ENCODE assay signal across 11 cellular contexts in the genomic region with DNA sequence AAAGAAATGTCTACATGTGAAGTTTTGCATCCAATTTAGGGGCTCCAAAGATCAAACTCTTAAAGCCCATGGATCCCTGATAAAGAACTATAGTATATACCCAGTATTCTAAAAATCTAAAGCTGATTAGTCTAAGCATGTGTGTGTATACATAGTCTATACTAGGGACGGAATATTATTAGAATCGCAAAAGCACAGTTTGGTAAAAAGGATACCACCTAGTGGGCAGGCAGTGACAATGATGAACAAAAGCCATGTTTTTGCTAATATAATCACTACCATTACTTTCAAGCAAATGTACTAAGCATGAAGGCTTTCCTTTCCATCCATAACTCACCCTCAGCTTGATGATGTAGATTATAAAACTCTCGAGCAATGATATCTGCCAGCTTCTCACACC. TPM values are rescaled to one million over a fixed set of nuclear protein-coding genes. Genes with fewer than 3 reads are reported as not detected.
A peak's percentile ranks its signal among the peaks of the same experiment; 100 is the strongest.
DNase-seq lines count a peak whose midpoint lies in the region; ATAC-seq, FAIRE-seq and TF ChIP-seq lines count a peak whose summit lies in the region.
"Had no signal": no experiment of that assay in that cellular context is flagged by ENCODE, and none has a peak within 500 bp of the region (broad histone marks: within the 10 kb centered on the region; RNA-seq: fewer than 3 reads in every experiment).

No MANE protein-coding gene starts in this region.

- CTCF ChIA-PET in A549 (lab: Yijun Ruan, JAX) = interaction anchor here (0.7 to 1.2 kb wide), 4 partner anchors 16 to 968 kb away, joined by 3 to 4 read pairs (median 4); partner anchors contain the start of gene POLQ

- H3K4me1 Mint-ChIP-seq in naive thymus-derived CD8-positive, alpha-beta T cell = no peaks in the 10 kb centered on the region

- H3K4me3 ChIP-seq in A549 (no peak overlapping the region), fibroblast of the aortic adventitia (ENCODE audit: low read depth, low read length) (no peak overlapping the region)

- no peaks in the 10 kb centered on the region for H3K36me3 Mint-ChIP-seq in naive thymus-derived CD8-positive, alpha-beta T cell

- no peak for TF ChIP-seq POLR2A in A549 (IDR thresholded peaks at IDR 0.05; ENCODE audit: low read length)

- FAIRE-seq in A549 (lab: Jason Lieb, UNC) = no peak

- no peaks in the 10 kb centered on the region for H3K9me3 ChIP-seq in A549

- no peak overlapping the region for H3K27ac ChIP-seq in A549
- H3K27ac ChIP-seq in substantia nigra (ENCODE audit: low read depth, low read length, poor library complexity, severe bottlenecking) = no peak overlapping the region
- H3K27ac ChIP-seq: epithelial cell of prostate had no signal

- H3K4me2 ChIP-seq in A549 = no peak overlapping the region

- 82% methylated on average over 3 of the region's 3 CpGs for WGBS in A549 (ENCODE audit: missing lambda C conversion rate)

- H3K27ac Mint-ChIP-seq in naive thymus-derived CD8-positive, alpha-beta T cell = no peak overlapping the region
- H3K27ac Mint-ChIP-seq: activated T-helper 1 cell treated with anti-CD3 and anti-CD28 coated beads, Interleukin-12 subunit alpha, Interleukin-12 subunit beta, Interleukin-2, Interleukin-4 antibody, amounts not matched to agents 30 ng/mL and 10 ng/mL and 1 ng/mL, durations not matched to agents 14 hours and 24 hours and 36 hours had no signal

- H3K9me3 Mint-ChIP-seq in naive thymus-derived CD8-positive, alpha-beta T cell = no peaks in the 10 kb centered on the region
- H3K9me3 Mint-ChIP-seq: activated T-helper 1 cell treated with anti-CD3 and anti-CD28 coated beads, Interleukin-12 subunit alpha, Interleukin-12 subunit beta, Interleukin-2, Interleukin-4 antibody, amounts not matched to agents 30 ng/mL and 10 ng/mL and 1 ng/mL, durations not matched to agents 14 hours and 24 hours and 36 hours had no signal

- POLR2A ChIA-PET in A549 (lab: Yijun Ruan, JAX) = no interaction called here
- POLR2A ChIA-PET in naive thymus-derived CD8-positive, alpha-beta T cell (lab: Charles Lee) = no interaction called here

- no peak for TF ChIP-seq EP300 in A549 (IDR thresholded peaks at IDR 0.05)

- H3K4me3 Mint-ChIP-seq in naive thymus-derived CD8-positive, alpha-beta T cell = no peak overlapping the region
- H3K4me3 Mint-ChIP-seq: activated T-helper 1 cell treated with anti-CD3 and anti-CD28 coated beads, Interleukin-12 subunit alpha, Interleukin-12 subunit beta, Interleukin-2, Interleukin-4 antibody, amounts not matched to agents 30 ng/mL and 10 ng/mL and 1 ng/mL, durations not matched to agents 14 hours and 24 hours and 36 hours had no signal

- H3K4me1 ChIP-seq in A549 = no peaks in the 10 kb centered on the region

- TF ChIP-seq CTCF in A549 (IDR thresholded peaks at IDR 0.05) = peak; percentile 54
- peak; percentile 30; the same call in 1 of the 3 replicates for TF ChIP-seq CTCF in GM12872 (IDR thresholded peaks at IDR 0.05; ENCODE audit: insufficient read depth, low read depth, low read length)
- TF ChIP-seq CTCF in fibroblast of the aortic adventitia (IDR thresholded peaks at IDR 0.05; ENCODE audit: insufficient read depth, low read length) = peak; percentile 64

- H3K27me3 Mint-ChIP-seq in naive thymus-derived CD8-positive, alpha-beta T cell = no peaks in the 10 kb centered on the region

- ATAC-seq in A549 (peak; percentile 46 to 56; a peak in 2 of 6 replicates), SK-N-SH treated with all-trans-retinoic acid at 6 μM for 48 hours (peak; percentile 71)
- ATAC-seq in naive thymus-derived CD8-positive, alpha-beta T cell = no peak

- peak in 1 of 2 experiments; percentile 34; a peak in 1 of 5 replicates for TF ChIP-seq RAD21 in A549 (conservative IDR thresholded peaks at IDR 0.05 in 1 of 2, IDR thresholded peaks at IDR 0.05 in 1 of 2)

- DNase-seq in A549 (ENCODE audit: low read depth in 1 of 2, low spot score in 1 of 2) (peak; percentile 6 to 21), fibroblast of the aortic adventitia (ENCODE audit: low read depth) (peak; percentile 39), substantia nigra (lab: John Stamatoyannopoulos, UW) (no peak), germinal center (ENCODE audit: low spot score) (no peak), NCI-H2107 treated with DMSO at 0.1 percent for 48 hours (lab: John Stamatoyannopoulos, UW; ENCODE audit: unreplicated experiment) (no peak)
- DNase-seq in naive thymus-derived CD8-positive, alpha-beta T cell = no peak
- DNase-seq: NCI-H1436 had no signal

TF ChIP-seq in A549, 52 proteins besides CTCF, POLR2A, EP300 and RAD21:
- TF ChIP-seq SMC3 (IDR thresholded peaks at IDR 0.05) = peak; percentile 45; the same call in 2 of the 3 replicates
- no peak for TF ChIP-seq ZSCAN20 (CRISPR knock-in tag; IDR thresholded peaks at IDR 0.05)
TF ChIP-seq in A549: peak in this region for 1.

TF ChIP-seq in SK-N-SH treated with all-trans-retinoic acid at 6 μM for 48 hours, 23 proteins besides CTCF, POLR2A, EP300 and RAD21 (continues in another document):
- TF ChIP-seq ESRRG (CRISPR knock-in tag; IDR thresholded peaks at IDR 0.05) (no peak), GLIS3 (CRISPR knock-in tag; IDR thresholded peaks at IDR 0.05) (no peak)
- TF ChIP-seq, protein P1, sequence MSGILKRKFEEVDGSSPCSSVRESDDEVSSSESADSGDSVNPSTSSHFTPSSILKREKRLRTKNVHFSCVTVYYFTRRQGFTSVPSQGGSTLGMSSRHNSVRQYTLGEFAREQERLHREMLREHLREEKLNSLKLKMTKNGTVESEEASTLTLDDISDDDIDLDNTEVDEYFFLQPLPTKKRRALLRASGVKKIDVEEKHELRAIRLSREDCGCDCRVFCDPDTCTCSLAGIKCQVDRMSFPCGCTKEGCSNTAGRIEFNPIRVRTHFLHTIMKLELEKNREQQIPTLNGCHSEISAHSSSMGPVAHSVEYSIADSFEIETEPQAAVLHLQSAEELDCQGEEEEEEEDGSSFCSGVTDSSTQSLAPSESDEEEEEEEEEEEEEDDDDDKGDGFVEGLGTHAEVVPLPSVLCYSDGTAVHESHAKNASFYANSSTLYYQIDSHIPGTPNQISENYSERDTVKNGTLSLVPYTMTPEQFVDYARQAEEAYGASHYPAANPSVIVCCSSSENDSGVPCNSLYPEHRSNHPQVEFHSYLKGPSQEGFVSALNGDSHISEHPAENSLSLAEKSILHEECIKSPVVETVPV (CRISPR knock-in tag; IDR thresholded peaks at IDR 0.05) = no peak
- TF ChIP-seq, protein P2, sequence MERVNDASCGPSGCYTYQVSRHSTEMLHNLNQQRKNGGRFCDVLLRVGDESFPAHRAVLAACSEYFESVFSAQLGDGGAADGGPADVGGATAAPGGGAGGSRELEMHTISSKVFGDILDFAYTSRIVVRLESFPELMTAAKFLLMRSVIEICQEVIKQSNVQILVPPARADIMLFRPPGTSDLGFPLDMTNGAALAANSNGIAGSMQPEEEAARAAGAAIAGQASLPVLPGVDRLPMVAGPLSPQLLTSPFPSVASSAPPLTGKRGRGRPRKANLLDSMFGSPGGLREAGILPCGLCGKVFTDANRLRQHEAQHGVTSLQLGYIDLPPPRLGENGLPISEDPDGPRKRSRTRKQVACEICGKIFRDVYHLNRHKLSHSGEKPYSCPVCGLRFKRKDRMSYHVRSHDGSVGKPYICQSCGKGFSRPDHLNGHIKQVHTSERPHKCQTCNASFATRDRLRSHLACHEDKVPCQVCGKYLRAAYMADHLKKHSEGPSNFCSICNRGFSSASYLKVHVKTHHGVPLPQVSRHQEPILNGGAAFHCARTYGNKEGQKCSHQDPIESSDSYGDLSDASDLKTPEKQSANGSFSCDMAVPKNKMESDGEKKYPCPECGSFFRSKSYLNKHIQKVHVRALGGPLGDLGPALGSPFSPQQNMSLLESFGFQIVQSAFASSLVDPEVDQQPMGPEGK (CRISPR knock-in tag; IDR thresholded peaks at IDR 0.05; ENCODE audit: borderline replicate concordance) = no peak
- TF ChIP-seq, protein P3, sequence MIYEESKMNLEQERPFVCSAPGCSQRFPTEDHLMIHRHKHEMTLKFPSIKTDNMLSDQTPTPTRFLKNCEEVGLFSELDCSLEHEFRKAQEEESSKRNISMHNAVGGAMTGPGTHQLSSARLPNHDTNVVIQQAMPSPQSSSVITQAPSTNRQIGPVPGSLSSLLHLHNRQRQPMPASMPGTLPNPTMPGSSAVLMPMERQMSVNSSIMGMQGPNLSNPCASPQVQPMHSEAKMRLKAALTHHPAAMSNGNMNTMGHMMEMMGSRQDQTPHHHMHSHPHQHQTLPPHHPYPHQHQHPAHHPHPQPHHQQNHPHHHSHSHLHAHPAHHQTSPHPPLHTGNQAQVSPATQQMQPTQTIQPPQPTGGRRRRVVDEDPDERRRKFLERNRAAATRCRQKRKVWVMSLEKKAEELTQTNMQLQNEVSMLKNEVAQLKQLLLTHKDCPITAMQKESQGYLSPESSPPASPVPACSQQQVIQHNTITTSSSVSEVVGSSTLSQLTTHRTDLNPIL (CRISPR knock-in tag; IDR thresholded peaks at IDR 0.05; ENCODE audit: low read depth) = no peak

RNA-seq across cellular contexts. Expression of gene POLQ, which starts 16.5 kb away (rescaled TPM):
- polyA plus RNA-seq in A549 (2011; rRNA removed) = 10.9 and 12.4 TPM in 2 replicates
- 3.5 and 3.6 TPM in 2 replicates for polyA plus RNA-seq in A549 (2012; cell fraction: cytosol; rRNA removed)
- polyA plus RNA-seq in A549 (2012; cell fraction: nucleus; rRNA removed) = 5.0 and 6.4 TPM in 2 replicates
- polyA plus RNA-seq in A549 (2017; fragmentation: RNase III; extraction: RNeasy Plus Mini Kit Qiagen cat#74134 plus additional on column Dnase treatment) = 8.2 to 9.9 TPM (median 9.2 TPM) in 3 replicates
- polyA minus RNA-seq in A549 (2011; rRNA and poly(A)+ RNA removed) = 8.3 and 9.2 TPM in 2 replicates
- total RNA-seq in fibroblast of the aortic adventitia (ENCODE audit: low replicate concordance) = 0.49 and 10.1 TPM in 2 replicates
- total RNA-seq in naive thymus-derived CD8-positive, alpha-beta T cell = under 1 TPM; 0.23 to 0.36 TPM
- polyA plus RNA-seq in naive thymus-derived CD8-positive, alpha-beta T cell = under 1 TPM; 0.02 to 0.18 (median 0.02) TPM

RNA-seq across cellular contexts. Expression of gene ARGFX, which starts 38.4 kb away (rescaled TPM):
- polyA plus RNA-seq in A549 (2011; rRNA removed) (not detected in 2 replicates), A549 (2017; fragmentation: RNase III; extraction: RNeasy Plus Mini Kit Qiagen cat#74134 plus additional on column Dnase treatment) (not detected in 3 replicates)
- polyA plus RNA-seq in A549 (2012; cell fraction: cytosol; rRNA removed) = not detected in 2 replicates
- polyA plus RNA-seq in A549 (2012; cell fraction: nucleus; rRNA removed) = not detected in 2 replicates
- polyA minus RNA-seq in A549 (2011; rRNA and poly(A)+ RNA removed) = not detected in 2 replicates
- not detected in 2 replicates for total RNA-seq in fibroblast of the aortic adventitia (ENCODE audit: low replicate concordance)
- not detected for total RNA-seq in naive thymus-derived CD8-positive, alpha-beta T cell
- not detected for polyA plus RNA-seq in naive thymus-derived CD8-positive, alpha-beta T cell
- total RNA-seq: activated T-helper 1 cell treated with anti-CD3 and anti-CD28 coated beads, Interleukin-12 subunit alpha, Interleukin-12 subunit beta, Interleukin-2, Interleukin-4 antibody, amounts not matched to agents 30 ng/mL and 10 ng/mL and 1 ng/mL, durations not matched to agents 14 hours and 24 hours and 36 hours had no signal

Comparison
In these comparisons a context has a peak if more than half of its experiments do, and no peak if none do; other contexts are left out.
1. ATAC-seq: peak in A549 (2 of 2) and SK-N-SH treated with all-trans-retinoic acid at 6 μM for 48 hours (single experiment); none in naive thymus-derived CD8-positive, alpha-beta T cell (0 of 2).
2. DNase-seq: peak in A549 (2 of 2) and fibroblast of the aortic adventitia (single experiment); none in substantia nigra (0 of 49), naive thymus-derived CD8-positive, alpha-beta T cell (0 of 10), germinal center (single experiment) and NCI-H2107 treated with DMSO at 0.1 percent for 48 hours (single experiment).
3. Peak in every context shown above with its lines, with median percentiles within 50 percentile points of each other: CTCF ChIP-seq.